In the genomic region with DNA sequence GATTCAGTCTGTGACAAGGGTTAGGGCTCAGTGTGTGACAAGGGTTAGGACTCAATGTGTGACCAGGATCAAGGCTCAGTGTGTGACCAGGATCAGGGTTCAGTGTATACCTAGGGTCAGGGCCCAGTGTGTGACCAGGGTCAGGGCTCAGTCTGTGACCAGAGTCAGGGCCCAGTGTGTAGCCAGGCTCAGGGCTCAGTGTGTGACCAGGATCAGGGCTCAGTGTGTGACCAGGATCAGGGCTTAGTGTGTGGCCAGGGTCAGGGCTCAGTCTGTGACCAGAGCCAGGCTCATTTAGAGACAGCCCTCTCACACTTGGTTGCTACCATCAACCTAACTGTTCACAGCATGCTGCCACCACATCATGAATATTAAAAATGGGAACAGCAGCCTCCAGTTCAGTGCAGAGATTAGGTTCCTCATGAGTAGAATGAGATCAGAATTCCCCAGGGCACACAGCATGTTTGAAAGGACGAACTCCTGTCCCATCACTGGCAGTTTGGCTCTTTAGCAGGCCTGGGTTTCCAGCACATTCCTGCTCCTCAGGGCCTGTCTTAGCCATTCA, we compare ENCODE assay signal across 10 cellular contexts. TPM values are rescaled to one million over a fixed set of nuclear protein-coding genes. Genes with fewer than 3 reads are reported as not detected.
DNase-seq lines count a peak whose midpoint lies in the region; ATAC-seq and TF ChIP-seq lines count a peak whose summit lies in the region.
"Had no signal": no experiment of that assay in that cellular context is flagged by ENCODE, and none has a peak within 500 bp of the region (broad histone marks: within the 10 kb centered on the region; RNA-seq: fewer than 3 reads in every experiment).

No MANE protein-coding gene starts in this region.

- H3K79me2 ChIP-seq in ACC112 (ENCODE audit: control insufficient read depth, insufficient read depth, low read length, unreplicated experiment), result no peaks in the 10 kb centered on the region

- H3K27ac ChIP-seq in ACC112 (ENCODE audit: low read depth, low read length) (peak overlapping the region; percentile 80), endodermal cell (ENCODE audit: low read depth, low read length) (peak overlapping the region; percentile 95)

- 57 to 61% methylated on average over 1 of the region's 1 CpG for WGBS in endodermal cell (ENCODE audit: insufficient coverage in 1 of 2, insufficient read length in 1 of 2), 2 experiments

- H3K4me1 ChIP-seq in ACC112 (ENCODE audit: control insufficient read depth, insufficient read depth, low read length, unreplicated experiment), result peaks cover 21% of the 10 kb centered on the region
- H3K4me1 ChIP-seq in endodermal cell (ENCODE audit: control insufficient read depth, insufficient read depth, low read length), result peaks cover 3% of the 10 kb centered on the region

- H3K27me3 ChIP-seq in ACC112 (ENCODE audit: insufficient read depth, low read length) (no peaks in the 10 kb centered on the region), endodermal cell (ENCODE audit: control insufficient read depth, insufficient read depth, low read length, poor library complexity, severe bottlenecking) (no peaks in the 10 kb centered on the region)

- peaks cover 3% of the 10 kb centered on the region for H3K36me3 Mint-ChIP-seq in endodermal cell (ENCODE audit: low read depth)
- H3K36me3 Mint-ChIP-seq: WTC11 had no signal

- DNase-seq in NCI-H2171 treated with DMSO at 0.1 percent for 48 hours (lab: John Stamatoyannopoulos, UW) (peak; percentile 94), endodermal cell (no peak), omental fat pad (ENCODE audit: low spot score) (no peak), C1 segment of cervical spinal cord (lab: John Stamatoyannopoulos, UW) (no peak), NCI-H2196 (lab: John Stamatoyannopoulos, UW; ENCODE audit: unreplicated experiment) (no peak)

- H3K9ac ChIP-seq in endodermal cell (ENCODE audit: extremely low read depth, low read length, poor library complexity, severe bottlenecking), result no peak overlapping the region

- TF ChIP-seq CTCF in endodermal cell (conservative IDR thresholded peaks at IDR 0.05), result no peak
- TF ChIP-seq CTCF in omental fat pad (IDR thresholded peaks at IDR 0.05), result no peak

- H2AFZ ChIP-seq in ACC112 (ENCODE audit: low read length, unreplicated experiment), result no peak overlapping the region

- no peaks in the 10 kb centered on the region for H3K9me3 ChIP-seq in endodermal cell (ENCODE audit: control insufficient read depth, low read length)

- peaks cover 5% of the 10 kb centered on the region; the same call in 1 of the 2 replicates for H3K36me3 ChIP-seq in ACC112 (ENCODE audit: insufficient read depth, low read length)
- no peaks in the 10 kb centered on the region for H3K36me3 ChIP-seq in endodermal cell (ENCODE audit: control insufficient read depth, insufficient read depth, low read length)

- peak; percentile 5 for ATAC-seq in omental fat pad (ENCODE audit: low FRiP score)
- ATAC-seq in HG02938 (IDR thresholded peaks at IDR 0.05; ENCODE audit: unreplicated experiment), result no peak
- ATAC-seq in GM21390 (IDR thresholded peaks at IDR 0.05; ENCODE audit: unreplicated experiment), result no peak

- peaks cover 10% of the 10 kb centered on the region for H3K4me1 Mint-ChIP-seq in endodermal cell

- H3K4me3 ChIP-seq in ACC112 (ENCODE audit: low read depth, low read length), result no peak overlapping the region
- H3K4me3 ChIP-seq in endodermal cell (ENCODE audit: low read length), result no peak overlapping the region

- H3K9me3 Mint-ChIP-seq in endodermal cell, result no peaks in the 10 kb centered on the region
- H3K9me3 Mint-ChIP-seq: central memory CD8-positive, alpha-beta T cell; WTC11 had no signal

- H3K27ac Mint-ChIP-seq in endodermal cell, result no peak overlapping the region

- no peak overlapping the region for H3K4me3 Mint-ChIP-seq in endodermal cell
- H3K4me3 Mint-ChIP-seq: central memory CD8-positive, alpha-beta T cell; WTC11 had no signal

- H3K27me3 Mint-ChIP-seq in endodermal cell (ENCODE audit: insufficient read depth), result no peaks in the 10 kb centered on the region
- H3K27me3 Mint-ChIP-seq: central memory CD8-positive, alpha-beta T cell had no signal

RNA-seq across cellular contexts. Expression of a gene that starts 24.3 kb away (rescaled TPM):
- total RNA-seq in endodermal cell (10 to 100 TPM; 21.3 to 31.8 TPM), omental fat pad (10 to 100 TPM in 1 of 4 donors, 1 to 10 TPM in 3; 6.2 to 12.9 (median 8.6) TPM)
- 92.7 TPM for polyA plus RNA-seq in endodermal cell (2013, experiment 1 of 2)
- 93.8 TPM for polyA plus RNA-seq in endodermal cell (2013, experiment 2 of 2)

RNA-seq across cellular contexts. Expression of a gene that starts 41.5 kb away (rescaled TPM):
- total RNA-seq in endodermal cell (1 to 10 TPM; 4.4 to 5.5 TPM), omental fat pad (10 to 100 TPM in 3 of 4 donors, 1 to 10 TPM in 1; 9.8 to 24.0 (median 15.9) TPM)
- 7.9 TPM for polyA plus RNA-seq in endodermal cell (2013, experiment 1 of 2)
- polyA plus RNA-seq in endodermal cell (2013, experiment 2 of 2), result 6.8 TPM

RNA-seq across cellular contexts. Expression of a gene that starts 44.0 kb away (rescaled TPM):
- total RNA-seq in endodermal cell, result 10 to 100 TPM; 26.5 to 28.9 TPM
- 25.5 TPM for polyA plus RNA-seq in endodermal cell (2013, experiment 1 of 2)
- 23.7 TPM for polyA plus RNA-seq in endodermal cell (2013, experiment 2 of 2)
- total RNA-seq in omental fat pad, result 100 to 1,000 TPM in 2 of 4 donors, 10 to 100 TPM in 2; 39.3 to 172 (median 86.5) TPM
